Comparison of ENCODE assay signal across 8 cellular contexts in the genomic region with DNA sequence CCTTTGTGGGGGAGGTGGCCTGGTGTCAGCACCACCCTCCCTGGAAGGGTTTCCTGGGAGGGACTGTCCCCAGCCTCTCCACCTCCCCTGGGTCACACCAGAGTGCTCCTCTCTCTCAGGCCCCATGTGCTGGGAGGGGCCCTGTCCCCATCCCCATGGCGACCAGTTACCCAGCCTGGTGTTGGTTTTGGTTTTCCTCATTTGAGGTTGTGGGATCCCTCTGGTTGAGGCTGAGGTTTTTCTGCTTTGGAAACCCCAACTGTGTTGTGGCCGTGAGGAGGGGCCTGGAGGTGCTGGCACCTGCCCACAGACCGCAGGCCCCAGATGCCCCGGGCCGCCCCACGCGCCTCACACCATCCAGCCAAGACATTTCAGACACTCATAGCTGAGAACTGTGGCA.
DNase-seq lines count a peak whose midpoint lies in the region; ATAC-seq and TF ChIP-seq lines count a peak whose summit lies in the region.

No MANE protein-coding gene starts in this region.

- no peak for TF ChIP-seq POLR2A in body of pancreas (IDR thresholded peaks at IDR 0.05)

- no peaks in the 10 kb centered on the region for H3K4me1 ChIP-seq in body of pancreas
- peaks cover 16% of the 10 kb centered on the region for H3K4me1 ChIP-seq in mesendoderm (ENCODE audit: control insufficient read depth, low read depth, low read length)

- WGBS in body of pancreas, 2 donors, result 74 to 97% methylated on average over 6 to 7 of the region's 7 CpGs
- WGBS in mesendoderm (ENCODE audit: extremely low coverage, insufficient coverage, low lambda C conversion rate), result no CpG with 5 or more reads among the region's 7 CpGs

- peaks cover 1% of the 10 kb centered on the region for H3K79me1 ChIP-seq in mesendoderm (ENCODE audit: low read length)

- no peaks in the 10 kb centered on the region for H3K9me3 ChIP-seq in body of pancreas

- intact Hi-C loops in body of pancreas (cut with DNase I), result no loop called here

- TF ChIP-seq CTCF in progenitor cell of endocrine pancreas (IDR thresholded peaks at IDR 0.05; ENCODE audit: unreplicated experiment) (no peak), body of pancreas (IDR thresholded peaks at IDR 0.05) (no peak)

- H4K5ac ChIP-seq in mesendoderm (ENCODE audit: low read length), result no peak overlapping the region

- no peak overlapping the region for H3K56ac ChIP-seq in mesendoderm (ENCODE audit: low read length)

- no peaks in the 10 kb centered on the region for H3K79me2 ChIP-seq in mesendoderm (ENCODE audit: control insufficient read depth, insufficient read depth, low read length)

- peak overlapping the region; percentile 15 to 73 (median 50) for H3K4me3 Mint-ChIP-seq in immature natural killer cell
- H3K4me3 Mint-ChIP-seq in progenitor cell of endocrine pancreas (ENCODE audit: low read depth), result no peak overlapping the region

- H3K27me3 Mint-ChIP-seq in immature natural killer cell (ENCODE audit: low read depth in 3 of 3) (peaks cover 21 to 38% (median 34%) of the 10 kb centered on the region in 3 donors), progenitor cell of endocrine pancreas (no peaks in the 10 kb centered on the region)

- H3K27ac Mint-ChIP-seq in immature natural killer cell, result peak overlapping the region in 5 of 6 donors; percentile 21 to 90 (median 36)
- no peak overlapping the region for H3K27ac Mint-ChIP-seq in progenitor cell of endocrine pancreas

- no peak overlapping the region for H3K9ac ChIP-seq in mesendoderm (ENCODE audit: low read length)

- no peak overlapping the region for H3K18ac ChIP-seq in mesendoderm (ENCODE audit: low read length)

- H3K4me2 ChIP-seq in mesendoderm (ENCODE audit: low read length), result no peak overlapping the region

- H3K4me1 Mint-ChIP-seq in immature natural killer cell, result peaks cover 79 to 82% of the 10 kb centered on the region in 2 donors
- H3K4me1 Mint-ChIP-seq in progenitor cell of endocrine pancreas (ENCODE audit: low read depth), result peaks cover 34% of the 10 kb centered on the region

- no peak overlapping the region for H2AK5ac ChIP-seq in mesendoderm (ENCODE audit: low read length)

- no peak overlapping the region for H4K8ac ChIP-seq in mesendoderm (ENCODE audit: low read depth, low read length)

- peak in 3 of 5 experiments; percentile 15 to 78 (median 67) for DNase-seq in T-helper 2 cell
- peak; percentile 80 to 84 (median 81) for DNase-seq in immature natural killer cell
- DNase-seq in iPS-NIHi7 (ENCODE audit: extremely low spot score), result no peak
- DNase-seq in progenitor cell of endocrine pancreas (ENCODE audit: low spot score, unreplicated experiment), result no peak
- DNase-seq in body of pancreas, result no peak
- DNase-seq in mesendoderm, result no peak

- H3K27me3 ChIP-seq in body of pancreas, result no peaks in the 10 kb centered on the region
- H3K27me3 ChIP-seq in mesendoderm (ENCODE audit: insufficient read depth, low read length, poor library complexity), result no peaks in the 10 kb centered on the region

- H3K36me3 Mint-ChIP-seq in immature natural killer cell, result peaks cover 0 to 4% (median 0%) of the 10 kb centered on the region in 3 donors
- no peaks in the 10 kb centered on the region for H3K36me3 Mint-ChIP-seq in progenitor cell of endocrine pancreas (ENCODE audit: insufficient read depth)

- no peak overlapping the region for H2BK5ac ChIP-seq in mesendoderm (ENCODE audit: low read length)

- no peak overlapping the region for H2BK120ac ChIP-seq in mesendoderm (ENCODE audit: low read depth, low read length)

- H3K23ac ChIP-seq in mesendoderm (ENCODE audit: low read length), result no peak overlapping the region

- H3K36me3 ChIP-seq in body of pancreas (replicated peaks in 1 of 2; ENCODE audit: insufficient read depth in 1 of 2, low read depth in 2 of 2), result no peaks in the 10 kb centered on the region
- H3K36me3 ChIP-seq in mesendoderm (ENCODE audit: control insufficient read depth, insufficient read depth, low read length), result no peaks in the 10 kb centered on the region

- no peak overlapping the region for H3K4me3 ChIP-seq in body of pancreas
- H3K4me3 ChIP-seq in mesendoderm (ENCODE audit: low read length), result no peak overlapping the region

- ATAC-seq in GM19043 (IDR thresholded peaks at IDR 0.05; ENCODE audit: low read depth, unreplicated experiment) (peak; percentile 65), HG02943 (IDR thresholded peaks at IDR 0.05; ENCODE audit: low read depth, unreplicated experiment) (peak; percentile 72), body of pancreas (no peak)

- H3K9me3 Mint-ChIP-seq in immature natural killer cell (peaks cover 0 to 1% (median 0%) of the 10 kb centered on the region in 6 donors), progenitor cell of endocrine pancreas (ENCODE audit: low read depth) (no peaks in the 10 kb centered on the region)

- H2BK15ac ChIP-seq in mesendoderm (replicated peaks; ENCODE audit: low read depth), result no peak overlapping the region

- H3K27ac ChIP-seq in body of pancreas (no peak overlapping the region), mesendoderm (ENCODE audit: low read depth, low read length) (no peak overlapping the region)

- H3K4ac ChIP-seq in mesendoderm (ENCODE audit: low read depth, low read length), result no peak overlapping the region

Comparison
In these comparisons a context has a peak if more than half of its experiments do, and no peak if none do; other contexts are left out.
1. DNase-seq: peak in T-helper 2 cell (3 of 5) and immature natural killer cell (3 of 3); none in iPS-NIHi7 (single experiment), progenitor cell of endocrine pancreas (single experiment), body of pancreas (0 of 4) and mesendoderm (single experiment).